Comparison of ENCODE assay signal across 8 cellular contexts in genomic region chr7:105010538-105011523, GRCh38. TPM values are rescaled to one million over a fixed set of nuclear protein-coding genes. Genes with fewer than 3 reads are reported as not detected.
DNase-seq lines count a peak whose midpoint lies in the region; FAIRE-seq and TF ChIP-seq lines count a peak whose summit lies in the region.

No MANE protein-coding gene starts in this region.

- no peak for DNase-seq in activated naive CD4-positive, alpha-beta T cell treated with anti-CD3 and anti-CD28 coated beads for 36 hours
- DNase-seq in activated naive CD4-positive, alpha-beta T cell treated with Interleukin-2 at 50 U/mL for 16 hours, result no peak
- no peak for DNase-seq in activated naive CD8-positive, alpha-beta T cell treated with anti-CD3 and anti-CD28 coated beads for 36 hours
- no peak for DNase-seq in keratinocyte (ENCODE audit: low read depth, low spot score)
- DNase-seq in stomach, result no peak
- no peak for DNase-seq in NCI-H1092 (lab: John Stamatoyannopoulos, UW)
- DNase-seq in dedifferentiated amniotic fluid mesenchymal stem cell (ENCODE audit: extremely low spot score), result no peak
- no peak for DNase-seq in activated CD4-positive, CD25-positive, alpha-beta regulatory T cell (lab: John Stamatoyannopoulos, UW)

- H3K4me1 ChIP-seq in keratinocyte (ENCODE audit: control insufficient read depth, extremely low read depth, insufficient read depth, low read length) (peaks cover 13% of the 10 kb centered on the region), stomach (peaks cover 0 to 35% (median 18%) of the 10 kb centered on the region in 4 donors)

- no peak for TF ChIP-seq POLR2A in stomach (IDR thresholded peaks at IDR 0.05)

- H3K36me3 ChIP-seq in keratinocyte (ENCODE audit: control insufficient read depth in 2 of 2, extremely low read depth in 1 of 2, insufficient read depth in 2 of 2, low read length in 2 of 2) (peaks cover 0 to 3% of the 10 kb centered on the region in 2 experiments), stomach (no peaks in the 10 kb centered on the region)

- peak overlapping the region; percentile 99 for H3K27ac Mint-ChIP-seq in activated naive CD4-positive, alpha-beta T cell treated with anti-CD3 and anti-CD28 coated beads for 36 hours
- H3K27ac Mint-ChIP-seq in activated naive CD8-positive, alpha-beta T cell treated with anti-CD3 and anti-CD28 coated beads for 36 hours, result peak overlapping the region; percentile 100

- no peak for FAIRE-seq in keratinocyte (lab: Jason Lieb, UNC)

- peaks cover 32% of the 10 kb centered on the region for H3K4me1 Mint-ChIP-seq in activated naive CD4-positive, alpha-beta T cell treated with anti-CD3 and anti-CD28 coated beads for 36 hours (ENCODE audit: low read depth)
- H3K4me1 Mint-ChIP-seq in activated naive CD8-positive, alpha-beta T cell treated with anti-CD3 and anti-CD28 coated beads for 36 hours, result peaks cover 41% of the 10 kb centered on the region

- H3K27me3 ChIP-seq in keratinocyte (ENCODE audit: control insufficient read depth, extremely low read depth, insufficient read depth, low read length), result no peaks in the 10 kb centered on the region
- no peaks in the 10 kb centered on the region for H3K27me3 ChIP-seq in stomach

- peak overlapping the region; percentile 100 for H3K4me2 ChIP-seq in keratinocyte (ENCODE audit: control insufficient read depth, extremely low read depth, insufficient read depth, low read depth, low read length)

- no peak overlapping the region for H2AFZ ChIP-seq in keratinocyte (ENCODE audit: control insufficient read depth, low read length)

- H3K4me3 Mint-ChIP-seq in activated naive CD4-positive, alpha-beta T cell treated with anti-CD3 and anti-CD28 coated beads for 36 hours, result peak overlapping the region; percentile 95
- peak overlapping the region; percentile 97 for H3K4me3 Mint-ChIP-seq in activated naive CD8-positive, alpha-beta T cell treated with anti-CD3 and anti-CD28 coated beads for 36 hours

- TF ChIP-seq CTCF in keratinocyte (optimal IDR thresholded peaks at IDR 0.05 in 1 of 3, IDR thresholded peaks at IDR 0.05 in 1 of 3, conservative IDR thresholded peaks at IDR 0.05 in 1 of 3; ENCODE audit: extremely low read depth in 1 of 3, insufficient read depth in 2 of 3, low read length in 3 of 3) (no peak), stomach (IDR thresholded peaks at IDR 0.05) (no peak)

- H3K27ac ChIP-seq in keratinocyte (ENCODE audit: control insufficient read depth, insufficient read depth, low read length) (peak overlapping the region; percentile 100), stomach (peak overlapping the region; percentile 49 to 100 (median 99))

- dilution Hi-C loops in keratinocyte (cut with MboI; ENCODE audit: extremely low pct_ligation_motif_present, low sequenced_read_pairs), result no loop called here

- H3K9me1 ChIP-seq in keratinocyte (ENCODE audit: control insufficient read depth, extremely low read depth, insufficient read depth, low read length), result no peaks in the 10 kb centered on the region

- H3K9me3 ChIP-seq in keratinocyte (ENCODE audit: control insufficient read depth, low read depth, low read length) (no peaks in the 10 kb centered on the region), stomach (no peaks in the 10 kb centered on the region)

- CTCF ChIA-PET in activated naive CD4-positive, alpha-beta T cell treated with anti-CD3 and anti-CD28 coated beads for 36 hours (lab: Charles Lee), result interaction anchor here (0.6 to 14.2 kb wide), 6 partner anchors 10 to 376 kb away, joined by 3 to 140 read pairs (median 3); no protein-coding TSS in a partner anchor

- intact Hi-C loops in activated naive CD4-positive, alpha-beta T cell treated with anti-CD3 and anti-CD28 coated beads for 36 hours (cut with micrococcal nuclease), result loop anchor here (5.0 kb wide), 4 partner anchors 376 to 796 kb away; partner anchors contain the start of gene SRPK2
- intact Hi-C loops in stomach (cut with DNase I; ENCODE audit: low total_unique reads), result no loop called here

- H3K79me2 ChIP-seq in keratinocyte (ENCODE audit: control insufficient read depth, insufficient read depth, low read length), result peaks cover 91% of the 10 kb centered on the region

- H3K27me3 Mint-ChIP-seq in activated naive CD4-positive, alpha-beta T cell treated with anti-CD3 and anti-CD28 coated beads for 36 hours (ENCODE audit: low read depth), result no peaks in the 10 kb centered on the region
- peaks cover 14% of the 10 kb centered on the region for H3K27me3 Mint-ChIP-seq in activated naive CD8-positive, alpha-beta T cell treated with anti-CD3 and anti-CD28 coated beads for 36 hours

- H3K4me3 ChIP-seq in keratinocyte (ENCODE audit: control insufficient read depth in 2 of 3, extremely low read depth in 1 of 3, insufficient read depth in 2 of 3, low read depth in 1 of 3, low read length in 3 of 3), result peak overlapping the region; percentile 87 to 100 (median 94)
- peak overlapping the region; percentile 77 to 95 (median 88) for H3K4me3 ChIP-seq in stomach

- 0 to 2% (median 1%) methylated on average over 7 of the region's 7 CpGs for WGBS in stomach, 5 donors

- H3K36me3 Mint-ChIP-seq in activated naive CD4-positive, alpha-beta T cell treated with anti-CD3 and anti-CD28 coated beads for 36 hours (ENCODE audit: low read depth), result peaks cover 72% of the 10 kb centered on the region
- H3K36me3 Mint-ChIP-seq in activated naive CD8-positive, alpha-beta T cell treated with anti-CD3 and anti-CD28 coated beads for 36 hours, result peaks cover 76% of the 10 kb centered on the region

- no peak for TF ChIP-seq EP300 in stomach (IDR thresholded peaks at IDR 0.05)

- no peaks in the 10 kb centered on the region for H3K9me3 Mint-ChIP-seq in activated naive CD4-positive, alpha-beta T cell treated with anti-CD3 and anti-CD28 coated beads for 36 hours
- H3K9me3 Mint-ChIP-seq in activated naive CD8-positive, alpha-beta T cell treated with anti-CD3 and anti-CD28 coated beads for 36 hours, result no peaks in the 10 kb centered on the region

- peaks cover 4% of the 10 kb centered on the region for H4K20me1 ChIP-seq in keratinocyte (ENCODE audit: control insufficient read depth, extremely low read depth, insufficient read depth, low read length)

- peak overlapping the region; percentile 100 for H3K9ac ChIP-seq in keratinocyte (ENCODE audit: control insufficient read depth, extremely low read depth, insufficient read depth, low read length)

RNA-seq across cellular contexts. Expression of gene KMT2E, which starts 3.2 kb away (rescaled TPM):
- total RNA-seq in activated naive CD4-positive, alpha-beta T cell treated with anti-CD3 and anti-CD28 coated beads for 36 hours, result 10 to 100 TPM; 63.3 to 63.4 TPM
- 10 to 100 TPM; 58.0 to 62.4 TPM for total RNA-seq in activated naive CD8-positive, alpha-beta T cell treated with anti-CD3 and anti-CD28 coated beads for 36 hours
- 3.5 to 12.9 TPM (median 7.9 TPM) in 3 replicates for polyA plus RNA-seq in keratinocyte
- polyA plus RNA-seq in keratinocyte (2011; ENCODE audit: low read depth), result 78.4 TPM
- polyA plus RNA-seq in keratinocyte (2011; cell fraction: cytosol; rRNA removed), result 7.6 and 7.7 TPM in 2 replicates
- polyA plus RNA-seq in keratinocyte (2011; cell fraction: nucleus; rRNA removed), result 31.9 and 35.6 TPM in 2 replicates
- polyA plus RNA-seq in keratinocyte (2012; ENCODE audit: low replicate concordance), result 21.5 and 27.1 TPM in 2 replicates
- 36.9 to 48.3 TPM (median 41.4 TPM) in 3 replicates for polyA minus RNA-seq in keratinocyte
- 10.4 TPM for polyA minus RNA-seq in keratinocyte (2011; cell fraction: cytosol; rRNA and poly(A)+ RNA removed)
- 39.3 and 68.7 TPM in 2 replicates for polyA minus RNA-seq in keratinocyte (2011; cell fraction: nucleus; rRNA and poly(A)+ RNA removed)
- total RNA-seq in stomach, result 100 to 1,000 TPM in 2 of 5 donors, 10 to 100 TPM in 3; 64.8 to 330 (median 93.9) TPM
- polyA plus RNA-seq in stomach, result 10 to 100 TPM in 2 of 3 donors, 1 to 10 TPM in 1; 9.4 to 12.5 (median 11.9) TPM
